8 cellular contexts compared by ENCODE assay signal in genomic region chr11:33690290-33691050, GRCh38. TPM values are rescaled to one million over a fixed set of nuclear protein-coding genes. Genes with fewer than 3 reads are reported as not detected.
DNase-seq lines count a peak whose midpoint lies in the region.

No MANE protein-coding gene starts in this region.

- peak; percentile 25 for DNase-seq in activated naive CD4-positive, alpha-beta T cell treated with anti-CD3 and anti-CD28 coated beads for 36 hours
- no peak for DNase-seq in activated naive CD4-positive, alpha-beta T cell treated with anti-CD3 and anti-CD28 coated beads, Interleukin-2, amount 10 ng/mL, durations not matched to agents 7 days and 5 days
- DNase-seq in dedifferentiated amniotic fluid mesenchymal stem cell (ENCODE audit: extremely low spot score) (peak; percentile 84), medulla oblongata (ENCODE audit: extremely low spot score) (peak; percentile 67), NCI-H2171 treated with DMSO at 0.1 percent for 48 hours (lab: John Stamatoyannopoulos, UW) (no peak), NCI-H2227 treated with DMSO at 0.1 percent for 48 hours (lab: John Stamatoyannopoulos, UW) (no peak), NOMO-1 treated with dmso at 0.1 percent for 144 hours (lab: John Stamatoyannopoulos, UW; ENCODE audit: unreplicated experiment) (no peak)

- H3K4me3 ChIP-seq in urinary bladder (ENCODE audit: low read depth, low read length): no peak overlapping the region

- H3K27ac ChIP-seq in urinary bladder (ENCODE audit: low read depth): peak overlapping the region; percentile 89

- no peaks in the 10 kb centered on the region for H3K36me3 ChIP-seq in urinary bladder (ENCODE audit: insufficient read depth)

- no peaks in the 10 kb centered on the region for H3K4me1 ChIP-seq in urinary bladder (ENCODE audit: insufficient read depth)

- H3K9me3 Mint-ChIP-seq in activated naive CD4-positive, alpha-beta T cell treated with anti-CD3 and anti-CD28 coated beads for 36 hours: no peaks in the 10 kb centered on the region
- H3K9me3 Mint-ChIP-seq in activated naive CD4-positive, alpha-beta T cell treated with anti-CD3 and anti-CD28 coated beads, Interleukin-2, amount 10 ng/mL, durations not matched to agents 7 days and 5 days: peaks cover 4% of the 10 kb centered on the region

- peaks cover 3% of the 10 kb centered on the region for H3K4me1 Mint-ChIP-seq in activated naive CD4-positive, alpha-beta T cell treated with anti-CD3 and anti-CD28 coated beads for 36 hours (ENCODE audit: low read depth)
- no peaks in the 10 kb centered on the region for H3K4me1 Mint-ChIP-seq in activated naive CD4-positive, alpha-beta T cell treated with anti-CD3 and anti-CD28 coated beads, Interleukin-2, amount 10 ng/mL, durations not matched to agents 7 days and 5 days

- CTCF ChIA-PET in activated naive CD4-positive, alpha-beta T cell treated with anti-CD3 and anti-CD28 coated beads for 36 hours (lab: Charles Lee): interaction anchor here (1.3 kb wide), 1 partner anchor 328 kb away, joined by 3 read pairs; no protein-coding TSS in a partner anchor
- CTCF ChIA-PET in activated naive CD4-positive, alpha-beta T cell treated with anti-CD3 and anti-CD28 coated beads, Interleukin-2, amount 10 ng/mL, durations not matched to agents 7 days and 5 days (lab: Charles Lee): interaction anchor here (1.4 to 2.1 kb wide), 4 partner anchors 11 to 147 kb away, joined by 3 to 9 read pairs (median 4); no protein-coding TSS in a partner anchor

- no peak overlapping the region for H3K27ac Mint-ChIP-seq in activated naive CD4-positive, alpha-beta T cell treated with anti-CD3 and anti-CD28 coated beads for 36 hours
- H3K27ac Mint-ChIP-seq in activated naive CD4-positive, alpha-beta T cell treated with anti-CD3 and anti-CD28 coated beads, Interleukin-2, amount 10 ng/mL, durations not matched to agents 7 days and 5 days: no peak overlapping the region

- no peaks in the 10 kb centered on the region for H3K36me3 Mint-ChIP-seq in activated naive CD4-positive, alpha-beta T cell treated with anti-CD3 and anti-CD28 coated beads for 36 hours (ENCODE audit: low read depth)
- no peaks in the 10 kb centered on the region for H3K36me3 Mint-ChIP-seq in activated naive CD4-positive, alpha-beta T cell treated with anti-CD3 and anti-CD28 coated beads, Interleukin-2, amount 10 ng/mL, durations not matched to agents 7 days and 5 days

- peaks cover 3% of the 10 kb centered on the region for H3K27me3 Mint-ChIP-seq in activated naive CD4-positive, alpha-beta T cell treated with anti-CD3 and anti-CD28 coated beads for 36 hours (ENCODE audit: low read depth)
- H3K27me3 Mint-ChIP-seq in activated naive CD4-positive, alpha-beta T cell treated with anti-CD3 and anti-CD28 coated beads, Interleukin-2, amount 10 ng/mL, durations not matched to agents 7 days and 5 days: peaks cover 11% of the 10 kb centered on the region

- WGBS in urinary bladder: 43% methylated on average over 8 of the region's 8 CpGs

- intact Hi-C loops in activated naive CD4-positive, alpha-beta T cell treated with anti-CD3 and anti-CD28 coated beads for 36 hours (cut with micrococcal nuclease): loop anchor here (2.0 to 5.0 kb wide), 2 partner anchors 68 to 680 kb away; no protein-coding TSS in a partner anchor

- no peak overlapping the region for H3K4me3 Mint-ChIP-seq in activated naive CD4-positive, alpha-beta T cell treated with anti-CD3 and anti-CD28 coated beads for 36 hours
- no peak overlapping the region for H3K4me3 Mint-ChIP-seq in activated naive CD4-positive, alpha-beta T cell treated with anti-CD3 and anti-CD28 coated beads, Interleukin-2, amount 10 ng/mL, durations not matched to agents 7 days and 5 days

RNA-seq across cellular contexts. Expression of gene C11orf91, which starts 10.2 kb away (rescaled TPM):
- total RNA-seq in activated naive CD4-positive, alpha-beta T cell treated with anti-CD3 and anti-CD28 coated beads for 36 hours: not detected
- not detected for total RNA-seq in urinary bladder
- not detected for polyA plus RNA-seq in urinary bladder

RNA-seq across cellular contexts. Expression of gene CD59, which starts 45.8 kb away (rescaled TPM):
- 10 to 100 TPM; 59.9 to 61.9 TPM for total RNA-seq in activated naive CD4-positive, alpha-beta T cell treated with anti-CD3 and anti-CD28 coated beads for 36 hours
- total RNA-seq in urinary bladder: 143 TPM
- 464 TPM for polyA plus RNA-seq in urinary bladder

Comparison
In these comparisons a context has a peak if more than half of its experiments do, and no peak if none do; other contexts are left out.
1. DNase-seq: peak in activated naive CD4-positive, alpha-beta T cell treated with anti-CD3 and anti-CD28 coated beads for 36 hours (single experiment), dedifferentiated amniotic fluid mesenchymal stem cell (single experiment) and medulla oblongata (single experiment); none in activated naive CD4-positive, alpha-beta T cell treated with anti-CD3 and anti-CD28 coated beads, Interleukin-2, amount 10 ng/mL, durations not matched to agents 7 days and 5 days (single experiment), NCI-H2171 treated with DMSO at 0.1 percent for 48 hours (single experiment), NCI-H2227 treated with DMSO at 0.1 percent for 48 hours (single experiment) and NOMO-1 treated with dmso at 0.1 percent for 144 hours (single experiment).